ENCODE assay signal across 23 cellular contexts in the genomic region with DNA sequence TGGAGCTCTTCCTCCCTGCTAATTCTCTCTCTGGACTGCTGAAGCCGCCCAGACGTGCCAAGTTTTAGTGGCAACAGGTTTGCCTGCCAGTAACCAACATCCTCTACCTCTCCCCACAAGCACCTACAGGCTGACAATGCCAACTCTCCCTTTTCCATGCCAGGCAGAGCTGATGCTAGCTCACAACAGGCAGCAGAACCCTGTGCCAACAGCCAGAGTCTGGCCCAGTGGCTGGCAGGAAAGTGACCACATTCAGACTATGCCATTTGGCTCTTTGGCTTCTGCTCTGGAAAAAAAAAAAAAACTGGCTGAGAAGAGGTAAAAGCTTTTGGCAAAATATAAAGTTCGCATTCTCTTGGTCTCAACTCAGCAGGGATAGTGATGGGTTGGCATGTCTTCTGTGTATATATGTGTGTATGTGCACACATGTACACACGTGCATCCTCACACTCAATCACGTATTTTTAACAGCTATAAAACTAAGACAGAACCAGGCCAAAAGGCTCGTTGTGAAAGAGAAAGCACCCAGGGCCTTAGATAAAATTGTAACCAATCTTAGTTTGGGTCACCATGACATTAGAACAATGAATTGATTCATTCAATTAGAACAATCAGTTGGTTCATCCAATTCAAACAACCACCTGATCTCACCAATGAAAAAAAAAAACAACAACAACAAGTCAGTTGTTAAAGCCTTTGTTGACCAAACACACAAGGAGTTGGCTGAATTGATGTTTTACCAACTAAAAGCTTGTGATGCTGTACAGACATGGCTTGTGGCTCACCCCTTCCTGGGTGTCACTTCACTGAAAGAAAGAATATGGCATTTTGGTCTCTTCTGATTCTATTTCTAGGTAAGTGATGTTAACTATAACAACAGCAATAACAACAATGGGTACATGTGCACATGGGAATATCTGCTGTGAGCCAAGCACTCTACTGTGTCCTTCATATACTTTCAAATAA. TPM values are rescaled to one million over a fixed set of nuclear protein-coding genes. Genes with fewer than 3 reads are reported as not detected.
A peak's percentile ranks its signal among the peaks of the same experiment; 100 is the strongest.
DNase-seq lines count a peak whose midpoint lies in the region; ATAC-seq and TF ChIP-seq lines count a peak whose summit lies in the region.
"Had no signal": no experiment of that assay in that cellular context is flagged by ENCODE, and none has a peak within 500 bp of the region (broad histone marks: within the 10 kb centered on the region; RNA-seq: fewer than 3 reads in every experiment).

No MANE protein-coding gene starts in this region.

- no peaks in the 10 kb centered on the region for H3K79me2 ChIP-seq in neural progenitor cell (ENCODE audit: low read depth)

- DNase-seq in amygdala (lab: John Stamatoyannopoulos, UW) (peak in 45 of 56 donors; percentile 10 to 86 (median 49)), dorsolateral prefrontal cortex (peak in 9 of 10 donors; percentile 39 to 87 (median 70)), neural progenitor cell (ENCODE audit: low spot score) (no peak), OCI-M2 (lab: John Stamatoyannopoulos, UW; ENCODE audit: unreplicated experiment) (no peak), NOMO-1 treated with DMSO at 0.1 percent for 48 hours (lab: John Stamatoyannopoulos, UW; ENCODE audit: unreplicated experiment) (no peak), DMS153 (lab: John Stamatoyannopoulos, UW) (no peak)
- DNase-seq: activated CD8-positive, alpha-beta memory T cell treated with anti-CD3 and anti-CD28 coated beads, Interleukin-2, amount 50 U/mL, for 48 hours; activated effector memory CD4-positive, alpha-beta T cell treated with Interleukin-2 at 50 U/mL for 16 hours; activated naive CD8-positive, alpha-beta T cell treated with anti-CD3 and anti-CD28 coated beads, Interleukin-2, amount 50 U/mL, for 24 hours; central memory CD4-positive, alpha-beta T cell; effector CD8-positive, alpha-beta T cell; lower lobe of right lung; MM.1S; NCI-H146; NCI-H2171 treated with DMSO at 0.1 percent for 48 hours; ovary; stimulated activated naive CD4-positive, alpha-beta T cell treated with Interleukin-2 at 50 U/mL for 16 hours; T-helper 2 cell had no signal

- peaks cover 25% of the 10 kb centered on the region for H3K4me1 Mint-ChIP-seq in neural progenitor cell
- H3K4me1 Mint-ChIP-seq: activated naive CD8-positive, alpha-beta T cell treated with anti-CD3 and anti-CD28 coated beads, Interleukin-2, amount 50 U/mL, for 24 hours had no signal

- H3K4me3 ChIP-seq in dorsolateral prefrontal cortex (peak overlapping the region in 18 of 59 donors; percentile 1 to 36 (median 24)), neural progenitor cell (no peak overlapping the region)
- H3K4me3 ChIP-seq: lower lobe of right lung, ovary, SJSA1 had no signal

- H3K27ac ChIP-seq in dorsolateral prefrontal cortex (peak overlapping the region; percentile 88 to 100 (median 98)), neural progenitor cell (no peak overlapping the region), temporal lobe (ENCODE audit: low read depth, low read length) (peak overlapping the region; percentile 99)
- H3K27ac ChIP-seq: lower lobe of right lung, ovary, SJSA1, VCaP had no signal

- TF ChIP-seq CTCF in dorsolateral prefrontal cortex (IDR thresholded peaks at IDR 0.05 in 54 of 56, conservative IDR thresholded peaks at IDR 0.05 in 2 of 56; ENCODE audit: low read depth in 1 of 56, partially characterized antibody in 56 of 56): no peak
- TF ChIP-seq CTCF in neural progenitor cell (IDR thresholded peaks at IDR 0.05): no peak

- no peak overlapping the region for H3K9ac ChIP-seq in neural progenitor cell

- H4K20me1 ChIP-seq in neural progenitor cell (ENCODE audit: low read depth): no peaks in the 10 kb centered on the region

- H3K27ac Mint-ChIP-seq in neural progenitor cell: peak overlapping the region; percentile 25
- H3K27ac Mint-ChIP-seq: activated naive CD8-positive, alpha-beta T cell treated with anti-CD3 and anti-CD28 coated beads, Interleukin-2, amount 50 U/mL, for 24 hours had no signal

- no peaks in the 10 kb centered on the region for H3K4me1 ChIP-seq in neural progenitor cell
- H3K4me1 ChIP-seq: lower lobe of right lung, SJSA1 had no signal

- H3K4me2 ChIP-seq in neural progenitor cell: no peak overlapping the region

- H3K9me3 Mint-ChIP-seq in neural progenitor cell: peaks cover 15% of the 10 kb centered on the region

- no peak overlapping the region for H3K4me3 Mint-ChIP-seq in neural progenitor cell
- H3K4me3 Mint-ChIP-seq: activated naive CD8-positive, alpha-beta T cell treated with anti-CD3 and anti-CD28 coated beads, Interleukin-2, amount 50 U/mL, for 24 hours had no signal

- peaks cover 5% of the 10 kb centered on the region for H3K36me3 Mint-ChIP-seq in neural progenitor cell

- no peak for ATAC-seq in GM19455 (IDR thresholded peaks at IDR 0.05; ENCODE audit: unreplicated experiment)
- ATAC-seq: activated naive CD8-positive, alpha-beta T cell treated with anti-CD3 and anti-CD28 coated beads, Interleukin-2, amount 50 U/mL, for 24 hours; lower lobe of right lung had no signal

- H2AFZ ChIP-seq in neural progenitor cell (replicated peaks): no peak overlapping the region

- H3K27me3 ChIP-seq in dorsolateral prefrontal cortex: no peaks in the 10 kb centered on the region
- no peaks in the 10 kb centered on the region for H3K27me3 ChIP-seq in neural progenitor cell
- H3K27me3 ChIP-seq: ovary, SJSA1 had no signal

- peaks cover 10% of the 10 kb centered on the region for H3K27me3 Mint-ChIP-seq in neural progenitor cell (ENCODE audit: insufficient read depth, low read depth)

- no peaks in the 10 kb centered on the region for H3F3A ChIP-seq in neural progenitor cell (ENCODE audit: low read depth)

- no peaks in the 10 kb centered on the region for H3K36me3 ChIP-seq in neural progenitor cell
- H3K36me3 ChIP-seq: lower lobe of right lung, ovary, SJSA1 had no signal

- intact Hi-C loops in dorsolateral prefrontal cortex (cut with DNase I): loop anchor here (1.0 to 5.0 kb wide), 4 partner anchors 77 to 198 kb away; no protein-coding TSS in a partner anchor

- H3K9me3 ChIP-seq in neural progenitor cell (ENCODE audit: low read depth): peaks cover 5% of the 10 kb centered on the region
- H3K9me3 ChIP-seq: lower lobe of right lung, ovary, SJSA1 had no signal

RNA-seq across cellular contexts. Expression of a gene that starts 48.6 kb away (rescaled TPM):
- total RNA-seq in dorsolateral prefrontal cortex (1 to 10 TPM in 71 of 120 experiments, under 1 TPM in 35, not detected in 14; 0.22 to 6.4 (median 1.4) TPM), neural progenitor cell (ENCODE audit: low replicate concordance) (0.11 TPM in 1 of 2 replicates, not detected in the other), temporal lobe (0.25 TPM)
- total RNA-seq: myocyte, SJSA1 had no signal

Comparison
In these comparisons a context has a peak if more than half of its experiments do, and no peak if none do; other contexts are left out.
1. DNase-seq: peak in amygdala (45 of 56) and dorsolateral prefrontal cortex (9 of 10); none in neural progenitor cell (single experiment), OCI-M2 (single experiment), NOMO-1 treated with DMSO at 0.1 percent for 48 hours (single experiment) and DMS153 (single experiment).